Comparison of ENCODE assay signal across 23 cellular contexts in the genomic region with DNA sequence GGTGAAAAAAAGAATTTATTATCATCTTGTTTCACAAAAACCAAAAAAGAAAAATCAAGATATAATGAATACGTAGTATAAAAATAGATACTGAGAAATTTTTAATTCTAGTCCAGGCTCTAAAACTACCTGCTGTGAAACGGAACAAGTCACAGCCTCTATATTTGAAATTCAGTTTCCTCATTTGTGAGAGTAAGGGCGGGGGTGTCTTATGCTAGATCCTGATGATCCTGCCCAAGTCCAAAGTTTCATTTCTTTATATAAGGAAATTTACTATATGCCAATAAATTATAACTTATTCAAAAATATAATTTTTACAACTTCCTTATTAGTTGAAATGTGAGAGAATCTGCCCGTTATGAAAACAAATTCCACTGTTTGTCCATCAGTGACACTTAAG.
"Had no signal": no experiment of that assay in that cellular context is flagged by ENCODE, and none has a peak within 500 bp of the region (broad histone marks: within the 10 kb centered on the region; RNA-seq: fewer than 3 reads in every experiment).

No MANE protein-coding gene starts in this region.

- H3K36me3 ChIP-seq: colonic mucosa, esophagus muscularis mucosa, esophagus squamous epithelium, gastrocnemius medialis, gastroesophageal sphincter, heart left ventricle, heart right ventricle had no signal

- ATAC-seq: effector memory CD8-positive, alpha-beta T cell; esophagus mucosa; foreskin keratinocyte; gastrocnemius medialis; gastroesophageal sphincter; heart left ventricle; heart right ventricle had no signal

- DNase-seq: colonic mucosa; cortex of kidney; dermis blood vessel endothelial cell; dorsolateral prefrontal cortex; effector CD4-positive, alpha-beta T cell; effector CD8-positive, alpha-beta T cell; effector memory CD4-positive, alpha-beta T cell; effector memory CD8-positive, alpha-beta T cell; endodermal cell; erythroblast; esophagus squamous epithelium; foreskin fibroblast; foreskin keratinocyte; foreskin melanocyte; gastrocnemius medialis; glutamatergic neuron; head of caudate nucleus; heart left ventricle; heart right ventricle had no signal

- H3K4me3 ChIP-seq: colonic mucosa, coronary artery, dorsolateral prefrontal cortex, esophagus muscularis mucosa, esophagus squamous epithelium, gastrocnemius medialis, gastroesophageal sphincter, heart left ventricle, heart right ventricle had no signal

- H3K4me1 ChIP-seq: colonic mucosa, esophagus muscularis mucosa, esophagus squamous epithelium, foreskin keratinocyte, gastrocnemius medialis, gastroesophageal sphincter, heart left ventricle, heart right ventricle had no signal

- H3K9me3 ChIP-seq: colonic mucosa, esophagus muscularis mucosa, esophagus squamous epithelium, gastrocnemius medialis, gastroesophageal sphincter, heart left ventricle, heart right ventricle had no signal
